ENCODE assay signal across 6 cellular contexts in genomic region chr16:30369091-30369937, GRCh38. TPM values are rescaled to one million over a fixed set of nuclear protein-coding genes. Genes with fewer than 3 reads are reported as not detected.
DNase-seq lines count a peak whose midpoint lies in the region; ATAC-seq and TF ChIP-seq lines count a peak whose summit lies in the region.

No MANE protein-coding gene starts in this region.

- peaks cover 15% of the 10 kb centered on the region for H3K36me3 ChIP-seq in BE2C
- peaks cover 3% of the 10 kb centered on the region for H3K36me3 ChIP-seq in iPS-18a (ENCODE audit: control insufficient read depth, low read depth, low read length)
- peaks cover 14% of the 10 kb centered on the region for H3K36me3 ChIP-seq in upper lobe of right lung

- H3K36me3 Mint-ChIP-seq in T-cell, result peaks cover 16% of the 10 kb centered on the region

- TF ChIP-seq CTCF in BE2C (IDR thresholded peaks at IDR 0.05; ENCODE audit: low read depth, low read length), result no peak
- TF ChIP-seq CTCF in upper lobe of right lung (IDR thresholded peaks at IDR 0.05), result no peak

- no peaks in the 10 kb centered on the region for H3K9me3 Mint-ChIP-seq in T-cell

- H3K9me3 ChIP-seq in BE2C (no peaks in the 10 kb centered on the region), iPS-18a (ENCODE audit: control insufficient read depth, low read depth, low read length) (no peaks in the 10 kb centered on the region), upper lobe of right lung (no peaks in the 10 kb centered on the region)

- peak overlapping the region; percentile 5 for H3K9ac ChIP-seq in iPS-18a (ENCODE audit: low read length)

- CTCF ChIA-PET in T-cell (lab: Charles Lee), result interaction anchor here in 1 of 2 donors (0.5 to 1.5 kb wide), 5 partner anchors 9 to 268 kb away, joined by 3 to 6 read pairs (median 4); partner anchors contain the start of gene CD2BP2

- DNase-seq in BE2C, result no peak
- DNase-seq in T-cell, result no peak
- DNase-seq in upper lobe of right lung, result no peak
- no peak for DNase-seq in NCI-H524 treated with DMSO at 0.1 percent for 48 hours (lab: John Stamatoyannopoulos, UW)
- no peak for DNase-seq in hippocampal formation (lab: John Stamatoyannopoulos, UW)

- H3K27me3 ChIP-seq in BE2C, result no peaks in the 10 kb centered on the region
- no peaks in the 10 kb centered on the region for H3K27me3 ChIP-seq in iPS-18a (ENCODE audit: control insufficient read depth, insufficient read depth, low read length)
- no peaks in the 10 kb centered on the region for H3K27me3 ChIP-seq in upper lobe of right lung

- H3K27ac Mint-ChIP-seq in T-cell, result peak overlapping the region; percentile 55 to 92

- POLR2A ChIA-PET in T-cell (lab: Charles Lee), result no interaction called here

- H3K4me1 Mint-ChIP-seq in T-cell, result peaks cover 53 to 54% (median 53%) of the 10 kb centered on the region in 3 donors

- ATAC-seq in T-cell (replicated peaks in 1 of 4) (no peak), upper lobe of right lung (no peak)

- intact Hi-C loops in upper lobe of right lung (cut with DNase I), result no loop called here

- no peaks in the 10 kb centered on the region for H3K27me3 Mint-ChIP-seq in T-cell

- peaks cover 6% of the 10 kb centered on the region for H3K4me1 ChIP-seq in BE2C
- H3K4me1 ChIP-seq in iPS-18a (ENCODE audit: control insufficient read depth, low read depth, low read length), result peaks cover 9% of the 10 kb centered on the region
- H3K4me1 ChIP-seq in upper lobe of right lung, result peaks cover 29% of the 10 kb centered on the region

- peak overlapping the region; percentile 90 for H3K4me3 ChIP-seq in BE2C (ENCODE audit: low read depth, low read length)
- peak overlapping the region; percentile 50 for H3K4me3 ChIP-seq in iPS-18a (ENCODE audit: low read length)
- H3K4me3 ChIP-seq in upper lobe of right lung, result peak overlapping the region; percentile 67

- H3K4me3 Mint-ChIP-seq in T-cell, result peak overlapping the region; percentile 85 to 91 (median 86)

- H3K27ac ChIP-seq in iPS-18a (ENCODE audit: low read length) (no peak overlapping the region), upper lobe of right lung (peak overlapping the region; percentile 71)

RNA-seq across cellular contexts. Expression of gene TBC1D10B, which starts 1.0 kb away (rescaled TPM):
- polyA plus RNA-seq in BE2C (2012; ENCODE audit: insufficient read depth, insufficient read length, low read depth), result 96.8 TPM
- total RNA-seq in T-cell (10 to 100 TPM; 24.0 to 60.1 (median 52.5) TPM), upper lobe of right lung (36.0 TPM)

RNA-seq across cellular contexts. Expression of gene MYL11, which starts 5.3 kb away (rescaled TPM):
- polyA plus RNA-seq in BE2C (2012; ENCODE audit: insufficient read depth, insufficient read length, low read depth), result 2.4 TPM
- 1 to 10 TPM in 2 of 5 donors, under 1 TPM in 1, not detected in 2; 0.91 to 1.3 (median 1.1) TPM for total RNA-seq in T-cell
- not detected for total RNA-seq in upper lobe of right lung

RNA-seq across cellular contexts. Expression of gene SEPTIN1, which starts 13.0 kb away (rescaled TPM):
- polyA plus RNA-seq in BE2C (2012; ENCODE audit: insufficient read depth, insufficient read length, low read depth), result 2.3 TPM
- total RNA-seq in T-cell, result 100 to 1,000 TPM; 191 to 259 (median 229) TPM
- 8.6 TPM for total RNA-seq in upper lobe of right lung

RNA-seq across cellular contexts. Expression of gene CD2BP2, which starts 14.2 kb away (rescaled TPM):
- polyA plus RNA-seq in BE2C (2012; ENCODE audit: insufficient read depth, insufficient read length, low read depth), result 143 TPM
- total RNA-seq in T-cell (10 to 100 TPM; 38.9 to 80.3 (median 73.3) TPM), upper lobe of right lung (51.5 TPM)

RNA-seq across cellular contexts. Expression of gene ZNF48, which starts 25.9 kb away (rescaled TPM):
- polyA plus RNA-seq in BE2C (2012; ENCODE audit: insufficient read depth, insufficient read length, low read depth), result 66.7 TPM
- 10 to 100 TPM in 3 of 5 donors, 1 to 10 TPM in 2; 7.3 to 17.5 (median 16.4) TPM for total RNA-seq in T-cell
- total RNA-seq in upper lobe of right lung, result 6.1 TPM

Comparison
In these comparisons a context has a peak if more than half of its experiments do, and no peak if none do; other contexts are left out.
1. RNA of gene SEPTIN1, which starts 13.0 kb away (total RNA-seq): 191 to 259 TPM in T-cell; 8.6 TPM in upper lobe of right lung (single experiment); every median in the first group is over 10 times any median in the second.
2. Peak in every context shown above with its lines, with median percentiles within 50 percentile points of each other: H3K4me3 ChIP-seq.